ENCODE assay signal across 28 cellular contexts in the genomic region with DNA sequence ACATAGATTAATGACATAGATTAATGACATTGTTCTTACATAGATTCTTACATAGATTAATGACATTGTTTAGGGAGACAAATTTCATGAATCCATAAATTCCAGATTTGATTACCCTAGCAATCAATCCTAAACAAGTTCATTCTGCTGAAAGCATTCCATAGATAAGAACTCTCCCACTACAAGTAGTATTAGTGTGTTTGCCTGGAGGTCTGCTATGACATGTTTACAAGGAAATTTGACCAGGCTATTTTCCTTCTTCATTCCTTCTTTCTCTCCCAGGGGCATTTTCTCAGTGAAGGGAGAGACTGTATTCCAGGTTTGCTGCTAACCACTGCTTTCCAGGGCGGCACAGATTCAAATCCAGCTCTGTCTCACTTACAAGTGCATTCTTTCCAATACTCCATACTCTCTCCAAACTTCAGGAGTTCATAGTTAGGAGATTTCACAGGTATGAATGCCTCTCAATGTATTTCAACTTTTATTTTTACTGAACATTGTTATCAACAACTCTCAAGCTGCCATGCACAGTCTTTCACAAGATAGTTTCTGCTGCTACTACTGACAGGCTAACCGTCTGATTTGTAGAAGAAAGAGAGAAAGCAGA.
"Had no signal": no experiment of that assay in that cellular context is flagged by ENCODE, and none has a peak within 500 bp of the region (broad histone marks: within the 10 kb centered on the region; RNA-seq: fewer than 3 reads in every experiment).

No MANE protein-coding gene starts in this region.

- H3K27ac ChIP-seq: ascending aorta, esophagus muscularis mucosa, neural progenitor cell, psoas muscle, testis had no signal

- H3K27ac Mint-ChIP-seq: activated CD4-positive, alpha-beta memory T cell treated with anti-CD3 and anti-CD28 coated beads, Interleukin-2, amount 10 ng/mL, durations not matched to agents 7 days and 5 days; activated naive CD4-positive, alpha-beta T cell treated with anti-CD3 and anti-CD28 coated beads, Interleukin-2, amount 10 ng/mL, durations not matched to agents 7 days and 5 days; activated naive CD8-positive, alpha-beta T cell treated with anti-CD3 and anti-CD28 coated beads, Interleukin-2, amount 50 U/mL, for 24 hours; naive B cell; neural progenitor cell had no signal

- FAIRE-seq: endothelial cell of umbilical vein, keratinocyte had no signal

- H3K27me3 ChIP-seq: ascending aorta, esophagus muscularis mucosa, neural progenitor cell, testis had no signal

- H3K36me3 Mint-ChIP-seq: activated naive CD4-positive, alpha-beta T cell treated with anti-CD3 and anti-CD28 coated beads, Interleukin-2, amount 10 ng/mL, durations not matched to agents 7 days and 5 days; naive B cell; neural progenitor cell had no signal

- ATAC-seq: activated naive CD8-positive, alpha-beta T cell treated with anti-CD3 and anti-CD28 coated beads, Interleukin-2, amount 50 U/mL, for 24 hours; left lobe of liver; psoas muscle; right cardiac atrium had no signal

- H3K9me3 ChIP-seq: ascending aorta, esophagus muscularis mucosa, mucosa of descending colon, psoas muscle, testis had no signal

- DNase-seq: activated CD4-positive, alpha-beta memory T cell treated with anti-CD3 and anti-CD28 coated beads, Interleukin-2, amount 10 ng/mL, durations not matched to agents 7 days and 5 days; activated CD4-positive, alpha-beta T cell treated with anti-CD3 and anti-CD28 coated beads for 48 hours; activated CD4-positive, CD25-positive, alpha-beta regulatory T cell; activated CD8-positive, alpha-beta memory T cell treated with anti-CD3 and anti-CD28 coated beads, Interleukin-2, amount 50 U/mL, for 4 hours; activated effector memory CD4-positive, alpha-beta T cell treated with Interleukin-2 at 50 U/mL for 16 hours; activated naive CD4-positive, alpha-beta T cell treated with anti-CD3 and anti-CD28 coated beads, Interleukin-2, amount 10 ng/mL, durations not matched to agents 7 days and 5 days; activated naive CD8-positive, alpha-beta T cell treated with anti-CD3 and anti-CD28 coated beads, Interleukin-2, amount 50 U/mL, for 24 hours; activated T-cell treated with anti-CD3 and anti-CD28 coated beads, Interleukin-2, amount 50 U/mL, for 48 hours; cerebellar nuclear complex; cortex of kidney; effector CD8-positive, alpha-beta T cell; hypothalamus; mammary epithelial cell; mucosa of descending colon; naive B cell; psoas muscle; right cardiac atrium; stimulated activated CD4-positive, alpha-beta T cell treated with anti-CD3 and anti-CD28 coated beads, Interleukin-15, amount 100 ng/mL, for 24 hours; stimulated activated CD4-positive, alpha-beta T cell treated with anti-CD3 and anti-CD28 coated beads, Interleukin-4, amount 100 ng/mL, for 1 hour; T-helper 1 cell; T-helper 9 cell; testis had no signal

- H3K4me3 Mint-ChIP-seq: activated CD4-positive, alpha-beta memory T cell treated with anti-CD3 and anti-CD28 coated beads, Interleukin-2, amount 10 ng/mL, durations not matched to agents 7 days and 5 days; activated naive CD4-positive, alpha-beta T cell treated with anti-CD3 and anti-CD28 coated beads, Interleukin-2, amount 10 ng/mL, durations not matched to agents 7 days and 5 days; activated naive CD8-positive, alpha-beta T cell treated with anti-CD3 and anti-CD28 coated beads, Interleukin-2, amount 50 U/mL, for 24 hours; naive B cell; neural progenitor cell had no signal

- H3K4me1 Mint-ChIP-seq: activated CD4-positive, alpha-beta memory T cell treated with anti-CD3 and anti-CD28 coated beads, Interleukin-2, amount 10 ng/mL, durations not matched to agents 7 days and 5 days; activated naive CD4-positive, alpha-beta T cell treated with anti-CD3 and anti-CD28 coated beads, Interleukin-2, amount 10 ng/mL, durations not matched to agents 7 days and 5 days; activated naive CD8-positive, alpha-beta T cell treated with anti-CD3 and anti-CD28 coated beads, Interleukin-2, amount 50 U/mL, for 24 hours; naive B cell had no signal

- H3K4me1 ChIP-seq: esophagus muscularis mucosa, psoas muscle, testis had no signal

- H3K4me3 ChIP-seq: ascending aorta, esophagus muscularis mucosa, mucosa of descending colon, neural progenitor cell, psoas muscle, testis had no signal

- H3K27me3 Mint-ChIP-seq: naive B cell had no signal

- H3K9me3 Mint-ChIP-seq: activated CD4-positive, alpha-beta memory T cell treated with anti-CD3 and anti-CD28 coated beads, Interleukin-2, amount 10 ng/mL, durations not matched to agents 7 days and 5 days; activated naive CD4-positive, alpha-beta T cell treated with anti-CD3 and anti-CD28 coated beads, Interleukin-2, amount 10 ng/mL, durations not matched to agents 7 days and 5 days; activated naive CD8-positive, alpha-beta T cell treated with anti-CD3 and anti-CD28 coated beads, Interleukin-2, amount 50 U/mL, for 24 hours; neural progenitor cell had no signal

- H3K36me3 ChIP-seq: ascending aorta, esophagus muscularis mucosa, neural progenitor cell had no signal
